18 cellular contexts compared by ENCODE assay signal in genomic region chr2:3785220-3785889, GRCh38.
DNase-seq lines count a peak whose midpoint lies in the region; ATAC-seq, FAIRE-seq and TF ChIP-seq lines count a peak whose summit lies in the region.
"Had no signal": no experiment of that assay in that cellular context is flagged by ENCODE, and none has a peak within 500 bp of the region (broad histone marks: within the 10 kb centered on the region; RNA-seq: fewer than 3 reads in every experiment).

No MANE protein-coding gene starts in this region.

- in situ Hi-C loops in GM23248 (cut with MboI): no loop called here

- FAIRE-seq in RCC 7860 (lab: Jason Lieb, UNC): no peak

- H3K4me2 ChIP-seq in GM23248 (ENCODE audit: unreplicated experiment): peak overlapping the region; percentile 22

- no peaks in the 10 kb centered on the region for H3K9me3 ChIP-seq in GM23248 (ENCODE audit: low read depth)
- H3K9me3 ChIP-seq: adrenal gland, gastrocnemius medialis, Peyer's patch, stomach had no signal

- H3K27me3 ChIP-seq in GM23248 (replicated peaks; ENCODE audit: insufficient read depth) (no peaks in the 10 kb centered on the region), foreskin keratinocyte (no peaks in the 10 kb centered on the region)
- H3K27me3 ChIP-seq: adrenal gland, gastrocnemius medialis, Peyer's patch had no signal

- H2AFZ ChIP-seq in GM23248: no peak overlapping the region

- TF ChIP-seq CTCF in foreskin keratinocyte (conservative IDR thresholded peaks at IDR 0.05): peak; percentile 49

- no peak overlapping the region for H3K4me3 ChIP-seq in GM23248
- H3K4me3 ChIP-seq: adrenal gland, gastrocnemius medialis, Peyer's patch, stomach had no signal

- no peak overlapping the region for H3K9ac ChIP-seq in GM23248

- 22 to 25% methylated on average over 15 of the region's 15 CpGs for WGBS in GM23248 (ENCODE audit: low coverage in 1 of 2, low lambda C conversion rate in 2 of 2, missing lambda C conversion rate in 2 of 2), 2 experiments

- H3K36me3 ChIP-seq in GM23248 (ENCODE audit: low read depth): no peaks in the 10 kb centered on the region
- H3K36me3 ChIP-seq: adrenal gland, gastrocnemius medialis, Peyer's patch, stomach had no signal

- no peaks in the 10 kb centered on the region for H3K79me2 ChIP-seq in GM23248 (ENCODE audit: insufficient read depth)

- ATAC-seq in foreskin keratinocyte: peak; percentile 92
- no peak for ATAC-seq in GM18867 (IDR thresholded peaks at IDR 0.05; ENCODE audit: unreplicated experiment)
- ATAC-seq: gastrocnemius medialis; naive thymus-derived CD8-positive, alpha-beta T cell; T-cell had no signal

- H3K27ac ChIP-seq in GM23248 (0 out of 2 replicates have a peak overlapping the region, but pooled peaks have one; percentile 22), foreskin keratinocyte (peak overlapping the region; percentile 64)
- H3K27ac ChIP-seq: adrenal gland, gastrocnemius medialis, Peyer's patch, stomach had no signal

- DNase-seq in 8988T: peak; percentile 42
- DNase-seq in GM23248: peak; percentile 66
- DNase-seq in RCC 7860 (ENCODE audit: low spot score): peak; percentile 65
- DNase-seq in foreskin keratinocyte: peak; percentile 82 to 89
- DNase-seq in cerebellar nuclear complex (lab: John Stamatoyannopoulos, UW): no peak
- DNase-seq in stimulated activated CD4-positive, alpha-beta T cell treated with anti-CD3 and anti-CD28 coated beads, Interleukin-2, amount 100 ng/mL, for 24 hours: no peak
- no peak for DNase-seq in T-helper 2 cell
- DNase-seq: activated B cell treated with CpG ODN at 0.5 μM for 24 hours; adrenal gland; gastrocnemius medialis; GOT3; naive thymus-derived CD8-positive, alpha-beta T cell; NCI-H187 treated with DMSO at 0.1 percent for 48 hours; NCI-H524; Peyer's patch; stomach; T-cell had no signal

- H4K20me1 ChIP-seq in GM23248 (ENCODE audit: insufficient read depth): no peaks in the 10 kb centered on the region

- no peaks in the 10 kb centered on the region for H3K9me2 ChIP-seq in GM23248 (ENCODE audit: insufficient read depth)

- peaks cover 14% of the 10 kb centered on the region; the same call in 1 of the 2 replicates for H3F3A ChIP-seq in GM23248 (ENCODE audit: insufficient read depth)

- peaks cover 20% of the 10 kb centered on the region for H3K4me1 ChIP-seq in GM23248 (ENCODE audit: insufficient read depth)
- H3K4me1 ChIP-seq in foreskin keratinocyte: peaks cover 15% of the 10 kb centered on the region
- H3K4me1 ChIP-seq: adrenal gland, gastrocnemius medialis, Peyer's patch had no signal

Comparison
In these comparisons a context has a peak if more than half of its experiments do, and no peak if none do; other contexts are left out.
1. DNase-seq: peak in 8988T (single experiment), GM23248 (single experiment), RCC 7860 (single experiment) and foreskin keratinocyte (2 of 2); none in cerebellar nuclear complex (0 of 2), stimulated activated CD4-positive, alpha-beta T cell treated with anti-CD3 and anti-CD28 coated beads, Interleukin-2, amount 100 ng/mL, for 24 hours (0 of 2) and T-helper 2 cell (0 of 5).